ENCODE assay signal across 9 cellular contexts in the genomic region with DNA sequence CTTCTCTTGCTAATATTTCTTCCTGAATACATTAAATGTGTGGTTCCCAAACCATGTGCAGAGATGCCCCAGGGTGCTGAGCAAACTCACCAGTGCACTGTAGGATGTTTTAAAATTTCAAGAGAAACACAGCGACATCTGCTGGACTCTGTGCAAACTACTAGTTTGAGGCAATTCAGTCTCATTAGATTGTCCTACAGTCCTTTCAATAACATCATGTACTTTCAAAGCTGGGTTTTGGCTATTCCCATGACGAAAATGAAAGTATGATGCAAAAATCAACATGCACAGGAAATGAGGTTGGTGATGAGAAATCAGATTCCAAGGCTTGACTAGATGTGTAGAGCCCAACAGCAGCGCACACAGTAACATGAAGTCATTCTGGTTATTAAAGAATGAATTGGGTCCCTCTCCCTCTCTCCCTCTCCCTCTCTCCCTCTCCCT.
A peak's percentile ranks its signal among the peaks of the same experiment; 100 is the strongest.
DNase-seq lines count a peak whose midpoint lies in the region; ATAC-seq, FAIRE-seq and TF ChIP-seq lines count a peak whose summit lies in the region.
"Had no signal": no experiment of that assay in that cellular context is flagged by ENCODE, and none has a peak within 500 bp of the region (broad histone marks: within the 10 kb centered on the region; RNA-seq: fewer than 3 reads in every experiment).

No MANE protein-coding gene starts in this region.

- H3K4me3 ChIP-seq in GM12878, result no peak overlapping the region

- H3K4me1 ChIP-seq in GM12878 (ENCODE audit: control insufficient read depth, insufficient read depth, low read length), result no peaks in the 10 kb centered on the region

- H2AFZ ChIP-seq in GM12878 (ENCODE audit: control insufficient read depth, low read depth, low read length), result no peak overlapping the region

- 35% methylated on average over 3 of the region's 3 CpGs for WGBS in GM12878 (ENCODE audit: insufficient coverage, insufficient replicate concordance, low lambda C conversion rate, missing lambda C conversion rate)

- no TSS peak for BruUV-seq in GM12878 (replicated peaks; lab: Mats Ljungman, UMichigan)

- intact Hi-C loops in GM12878 (cut with micrococcal nuclease; ENCODE audit: unreplicated experiment), result loop anchor here (1.0 kb wide), 1 partner anchor 225 kb away; no protein-coding TSS in a partner anchor

- H3K36me3 ChIP-seq in GM12878 (ENCODE audit: control insufficient read depth in 2 of 2, insufficient read depth in 2 of 2, low read length in 1 of 2), result peaks cover 7 to 10% of the 10 kb centered on the region in 2 experiments; a peak in 3 of 4 replicates

- peaks cover 0 to 4% (median 0%) of the 10 kb centered on the region in 3 donors for H3K27me3 Mint-ChIP-seq in immature natural killer cell (ENCODE audit: low read depth in 3 of 3)

- TF ChIP-seq CTCF in GM12873 (IDR thresholded peaks at IDR 0.05; ENCODE audit: insufficient read depth, low read depth, low read length, missing control alignments) (peak; percentile 80), GM12878 (IDR thresholded peaks at IDR 0.05 in 2 of 3, conservative IDR thresholded peaks at IDR 0.05 in 1 of 3; ENCODE audit: control insufficient read depth in 2 of 3, extremely low read depth in 1 of 3, insufficient read depth in 1 of 3, low read depth in 3 of 3, low read length in 3 of 3) (peak; percentile 72 to 81 (median 74))

- H3K9ac ChIP-seq in GM12878 (ENCODE audit: control insufficient read depth, insufficient read depth, low read length), result no peak overlapping the region

- peaks cover 13 to 17% of the 10 kb centered on the region in 2 donors for H3K4me1 Mint-ChIP-seq in immature natural killer cell

- FAIRE-seq in GM12878 (lab: Jason Lieb, UNC), result peak; percentile 100
- FAIRE-seq: endometrium had no signal

- H4K20me1 ChIP-seq in GM12878 (ENCODE audit: control insufficient read depth, insufficient read depth), result no peaks in the 10 kb centered on the region

- no peaks in the 10 kb centered on the region for H3K27me3 ChIP-seq in GM12878 (replicated peaks in 1 of 2; ENCODE audit: control insufficient read depth in 2 of 2, insufficient read depth in 2 of 2, low read length in 1 of 2)

- no peak overlapping the region for H3K4me2 ChIP-seq in GM12878 (ENCODE audit: control insufficient read depth, insufficient read depth)

- H3K4me3 Mint-ChIP-seq in immature natural killer cell, result no peak overlapping the region

- no peak for TF ChIP-seq EP300 in GM12878 (IDR thresholded peaks at IDR 0.05; ENCODE audit: borderline replicate concordance in 1 of 2, control insufficient read depth in 1 of 2, low read depth in 2 of 2, low read length in 2 of 2)

- POLR2A ChIA-PET in GM12878 (lab: Charles Lee), result no interaction called here

- H3K27ac Mint-ChIP-seq in immature natural killer cell, result peak overlapping the region in 2 of 6 donors; percentile 48 to 81

- CTCF ChIA-PET in GM12878 (lab: Yijun Ruan, JAX), result interaction anchor here (0.6 to 6.8 kb wide), 34 partner anchors 8 to 814 kb away, joined by 3 to 65 read pairs (median 4); a partner anchor contains a TSS

- RAD21 ChIA-PET in GM12878 (lab: Charles Lee; ENCODE audit: unreplicated experiment), result interaction anchor here (2.2 kb wide), 1 partner anchor 22 kb away, joined by 5 read pairs; no protein-coding TSS in a partner anchor

- in situ Hi-C loops in GM12878 (cut with MboI), result no loop called here

- no peak for TF ChIP-seq POLR2A in GM12878 (IDR thresholded peaks at IDR 0.05; ENCODE audit: low read depth, low read length)

- ATAC-seq in GM12878 (peak; percentile 96), HG02763 (IDR thresholded peaks at IDR 0.05; ENCODE audit: unreplicated experiment) (no peak)

- DNase-seq in NCI-H1417 treated with DMSO at 0.1 percent for 48 hours (lab: John Stamatoyannopoulos, UW), result peak; percentile 1
- peak; percentile 39 for DNase-seq in T-helper 9 cell
- DNase-seq in GM12878 (ENCODE audit: low read depth, low spot score), result peak; percentile 19
- peak; percentile 28 to 42 (median 36) for DNase-seq in immature natural killer cell
- peak; percentile 44 for DNase-seq in stimulated activated CD4-positive, alpha-beta T cell treated with anti-CD3 and anti-CD28 coated beads, Interleukin-1b, Interleukin-23, amount 100 ng/mL, for 48 hours
- DNase-seq in epidermal melanocyte (ENCODE audit: insufficient read length, low spot score), result no peak

- no peaks in the 10 kb centered on the region for H3K79me2 ChIP-seq in GM12878 (ENCODE audit: control insufficient read depth, insufficient read depth, low read length)

- SMC1A ChIA-PET in GM12878 (lab: Charles Lee; ENCODE audit: uncharacterized antibody, unreplicated experiment), result interaction anchor here (1.2 to 1.5 kb wide), 2 partner anchors 34 to 224 kb away, joined by 3 to 4 read pairs; no protein-coding TSS in a partner anchor

- H3K9me3 Mint-ChIP-seq in immature natural killer cell, result no peaks in the 10 kb centered on the region

- H3K27ac ChIP-seq in GM12878 (ENCODE audit: control insufficient read depth, insufficient read depth), result no peak overlapping the region

- TF ChIP-seq RAD21 in GM12878 (IDR thresholded peaks at IDR 0.05; ENCODE audit: insufficient read depth, low read depth, low read length), result peak; percentile 61

- peaks cover 14 to 42% (median 15%) of the 10 kb centered on the region in 3 donors for H3K36me3 Mint-ChIP-seq in immature natural killer cell

- H3K9me3 ChIP-seq in GM12878 (replicated peaks; ENCODE audit: control insufficient read depth, insufficient read depth, low read length), result no peaks in the 10 kb centered on the region

TF ChIP-seq in GM12878, 131 proteins besides CTCF, POLR2A, EP300 and RAD21 (continues in another document):
- TF ChIP-seq JUNB (IDR thresholded peaks at IDR 0.05) (no peak), BHLHE40 (IDR thresholded peaks at IDR 0.05; ENCODE audit: borderline replicate concordance in 1 of 2, low read depth in 2 of 2, low read length in 1 of 2) (no peak), TCF12 (IDR thresholded peaks at IDR 0.05; ENCODE audit: low read depth, low read length) (no peak), CREB1 (IDR thresholded peaks at IDR 0.05; ENCODE audit: low read depth) (peak; percentile 38; the same call in 1 of the 2 replicates), PAX5 (IDR thresholded peaks at IDR 0.05; ENCODE audit: borderline replicate concordance, low read depth, low read length) (no peak), KDM1A (IDR thresholded peaks at IDR 0.05; ENCODE audit: borderline replicate concordance) (no peak)
- TF ChIP-seq, protein P1, sequence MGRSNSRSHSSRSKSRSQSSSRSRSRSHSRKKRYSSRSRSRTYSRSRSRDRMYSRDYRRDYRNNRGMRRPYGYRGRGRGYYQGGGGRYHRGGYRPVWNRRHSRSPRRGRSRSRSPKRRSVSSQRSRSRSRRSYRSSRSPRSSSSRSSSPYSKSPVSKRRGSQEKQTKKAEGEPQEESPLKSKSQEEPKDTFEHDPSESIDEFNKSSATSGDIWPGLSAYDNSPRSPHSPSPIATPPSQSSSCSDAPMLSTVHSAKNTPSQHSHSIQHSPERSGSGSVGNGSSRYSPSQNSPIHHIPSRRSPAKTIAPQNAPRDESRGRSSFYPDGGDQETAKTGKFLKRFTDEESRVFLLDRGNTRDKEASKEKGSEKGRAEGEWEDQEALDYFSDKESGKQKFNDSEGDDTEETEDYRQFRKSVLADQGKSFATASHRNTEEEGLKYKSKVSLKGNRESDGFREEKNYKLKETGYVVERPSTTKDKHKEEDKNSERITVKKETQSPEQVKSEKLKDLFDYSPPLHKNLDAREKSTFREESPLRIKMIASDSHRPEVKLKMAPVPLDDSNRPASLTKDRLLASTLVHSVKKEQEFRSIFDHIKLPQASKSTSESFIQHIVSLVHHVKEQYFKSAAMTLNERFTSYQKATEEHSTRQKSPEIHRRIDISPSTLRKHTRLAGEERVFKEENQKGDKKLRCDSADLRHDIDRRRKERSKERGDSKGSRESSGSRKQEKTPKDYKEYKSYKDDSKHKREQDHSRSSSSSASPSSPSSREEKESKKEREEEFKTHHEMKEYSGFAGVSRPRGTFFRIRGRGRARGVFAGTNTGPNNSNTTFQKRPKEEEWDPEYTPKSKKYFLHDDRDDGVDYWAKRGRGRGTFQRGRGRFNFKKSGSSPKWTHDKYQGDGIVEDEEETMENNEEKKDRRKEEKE (IDR thresholded peaks at IDR 0.05), result no peak
- TF ChIP-seq, protein P2, sequence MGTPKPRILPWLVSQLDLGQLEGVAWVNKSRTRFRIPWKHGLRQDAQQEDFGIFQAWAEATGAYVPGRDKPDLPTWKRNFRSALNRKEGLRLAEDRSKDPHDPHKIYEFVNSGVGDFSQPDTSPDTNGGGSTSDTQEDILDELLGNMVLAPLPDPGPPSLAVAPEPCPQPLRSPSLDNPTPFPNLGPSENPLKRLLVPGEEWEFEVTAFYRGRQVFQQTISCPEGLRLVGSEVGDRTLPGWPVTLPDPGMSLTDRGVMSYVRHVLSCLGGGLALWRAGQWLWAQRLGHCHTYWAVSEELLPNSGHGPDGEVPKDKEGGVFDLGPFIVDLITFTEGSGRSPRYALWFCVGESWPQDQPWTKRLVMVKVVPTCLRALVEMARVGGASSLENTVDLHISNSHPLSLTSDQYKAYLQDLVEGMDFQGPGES (IDR thresholded peaks at IDR 0.05), result no peak
- TF ChIP-seq, protein P3, sequence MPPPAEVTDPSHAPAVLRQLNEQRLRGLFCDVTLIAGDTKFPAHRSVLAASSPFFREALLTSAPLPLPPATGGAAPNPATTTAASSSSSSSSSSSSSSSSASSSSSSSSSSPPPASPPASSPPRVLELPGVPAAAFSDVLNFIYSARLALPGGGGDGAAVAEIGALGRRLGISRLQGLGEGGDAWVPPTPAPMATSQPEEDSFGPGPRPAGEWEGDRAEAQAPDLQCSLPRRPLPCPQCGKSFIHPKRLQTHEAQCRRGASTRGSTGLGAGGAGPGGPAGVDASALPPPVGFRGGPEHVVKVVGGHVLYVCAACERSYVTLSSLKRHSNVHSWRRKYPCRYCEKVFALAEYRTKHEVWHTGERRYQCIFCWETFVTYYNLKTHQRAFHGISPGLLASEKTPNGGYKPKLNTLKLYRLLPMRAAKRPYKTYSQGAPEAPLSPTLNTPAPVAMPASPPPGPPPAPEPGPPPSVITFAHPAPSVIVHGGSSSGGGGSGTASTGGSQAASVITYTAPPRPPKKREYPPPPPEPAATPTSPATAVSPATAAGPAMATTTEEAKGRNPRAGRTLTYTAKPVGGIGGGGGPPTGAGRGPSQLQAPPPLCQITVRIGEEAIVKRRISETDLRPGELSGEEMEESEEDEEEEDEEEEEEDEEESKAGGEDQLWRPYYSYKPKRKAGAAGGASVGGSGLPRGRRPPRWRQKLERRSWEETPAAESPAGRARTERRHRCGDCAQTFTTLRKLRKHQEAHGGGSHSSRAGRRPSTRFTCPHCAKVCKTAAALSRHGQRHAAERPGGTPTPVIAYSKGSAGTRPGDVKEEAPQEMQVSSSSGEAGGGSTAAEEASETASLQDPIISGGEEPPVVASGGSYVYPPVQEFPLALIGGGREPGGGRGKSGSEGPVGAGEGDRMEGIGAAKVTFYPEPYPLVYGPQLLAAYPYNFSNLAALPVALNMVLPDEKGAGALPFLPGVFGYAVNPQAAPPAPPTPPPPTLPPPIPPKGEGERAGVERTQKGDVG (CRISPR knock-in tag; IDR thresholded peaks at IDR 0.05), result no peak
